ENCODE assay signal across 31 cellular contexts in the genomic region with DNA sequence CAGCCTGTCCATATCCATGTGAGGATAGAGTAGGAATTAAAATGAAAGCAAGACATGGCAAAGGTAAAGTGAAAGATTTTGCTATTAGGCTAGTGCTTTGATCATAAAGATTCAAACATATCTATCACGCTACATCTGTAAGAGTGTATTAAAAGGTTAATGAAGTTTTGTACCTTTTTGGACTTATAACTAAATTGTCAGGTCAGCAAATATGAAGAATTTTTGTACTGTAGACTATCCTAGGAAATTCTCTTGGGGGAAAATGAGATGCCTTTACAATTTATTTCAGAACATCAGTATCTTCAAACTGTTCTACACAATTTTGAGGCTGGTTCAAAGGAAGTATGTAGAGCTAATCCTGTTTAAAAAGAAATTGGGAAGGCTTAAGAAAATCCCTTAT.
"Had no signal": no experiment of that assay in that cellular context is flagged by ENCODE, and none has a peak within 500 bp of the region (broad histone marks: within the 10 kb centered on the region; RNA-seq: fewer than 3 reads in every experiment).

No MANE protein-coding gene starts in this region.

- H3K9ac ChIP-seq: neural progenitor cell, parathyroid adenoma had no signal

- H3K4me3 ChIP-seq: neural progenitor cell, ovary, psoas muscle, skin epidermis, smooth muscle cell, spleen, stomach, suprapubic skin, testis, tibial artery, transverse colon, upper lobe of left lung, vagina had no signal

- H3K27me3 Mint-ChIP-seq: naive thymus-derived CD4-positive, alpha-beta T cell; progenitor cell of endocrine pancreas; stimulated activated memory B cell treated with anti-CD40 and anti-IgM and Interleukin-4, amounts not matched to agents 10 μg/mL and 1 μg/mL and 100 μg/mL, for 72 hours had no signal

- H3K27ac Mint-ChIP-seq: naive thymus-derived CD4-positive, alpha-beta T cell; natural killer cell; nephron; neural progenitor cell; progenitor cell of endocrine pancreas; stimulated activated memory B cell treated with anti-CD40 and anti-IgM and Interleukin-4, amounts not matched to agents 10 μg/mL and 1 μg/mL and 100 μg/mL, for 72 hours had no signal

- ATAC-seq: naive thymus-derived CD4-positive, alpha-beta T cell; natural killer cell; psoas muscle; right cardiac atrium; sciatic nerve; stimulated activated memory B cell treated with anti-CD40 and anti-IgM and Interleukin-4, amounts not matched to agents 10 μg/mL and 1 μg/mL and 100 μg/mL, for 72 hours; stimulated activated naive CD8-positive, alpha-beta T cell treated with anti-CD3 and anti-CD28 coated beads, Interleukin-15, Interleukin-2, amounts not matched to agents 100 U/mL and 50 U/mL, for 24 hours had no signal

- H3K4me3 Mint-ChIP-seq: naive thymus-derived CD4-positive, alpha-beta T cell; natural killer cell; nephron; neural progenitor cell; stimulated activated memory B cell treated with anti-CD40 and anti-IgM and Interleukin-4, amounts not matched to agents 10 μg/mL and 1 μg/mL and 100 μg/mL, for 72 hours had no signal

- FAIRE-seq: urothelium cell line had no signal

- H3K79me2 ChIP-seq: parathyroid adenoma had no signal

- H3K4me2 ChIP-seq: neural progenitor cell, smooth muscle cell had no signal

- H3K27me3 ChIP-seq: neural progenitor cell, ovary, spleen, stomach, suprapubic skin, testis, tibial artery, transverse colon, upper lobe of left lung, vagina had no signal

- H3K4me1 Mint-ChIP-seq: naive thymus-derived CD4-positive, alpha-beta T cell; natural killer cell; nephron; neural progenitor cell; stimulated activated memory B cell treated with anti-CD40 and anti-IgM and Interleukin-4, amounts not matched to agents 10 μg/mL and 1 μg/mL and 100 μg/mL, for 72 hours had no signal

- H3K36me3 ChIP-seq: neural progenitor cell, ovary, spleen, stomach, suprapubic skin, tibial artery, transverse colon, upper lobe of left lung, vagina had no signal

- H2AFZ ChIP-seq: neural progenitor cell, parathyroid adenoma had no signal

- H3K36me3 Mint-ChIP-seq: naive thymus-derived CD4-positive, alpha-beta T cell; natural killer cell; neural progenitor cell; stimulated activated memory B cell treated with anti-CD40 and anti-IgM and Interleukin-4, amounts not matched to agents 10 μg/mL and 1 μg/mL and 100 μg/mL, for 72 hours had no signal

- H3K27ac ChIP-seq: neural progenitor cell, ovary, parathyroid adenoma, psoas muscle, skin epidermis, spleen, stomach, suprapubic skin, testis, tibial artery, transverse colon, upper lobe of left lung, vagina had no signal

- H3K9me3 Mint-ChIP-seq: nephron; neural progenitor cell; stimulated activated memory B cell treated with anti-CD40 and anti-IgM and Interleukin-4, amounts not matched to agents 10 μg/mL and 1 μg/mL and 100 μg/mL, for 72 hours had no signal

- H3K9me3 ChIP-seq: ovary, psoas muscle, spleen, stomach, suprapubic skin, testis, tibial artery, transverse colon, upper lobe of left lung, vagina had no signal

- H3K4me1 ChIP-seq: parathyroid adenoma, psoas muscle, spleen, stomach, suprapubic skin, testis, tibial artery, transverse colon, upper lobe of left lung, vagina had no signal

- DNase-seq: naive thymus-derived CD4-positive, alpha-beta T cell; natural killer cell; occipital lobe; ovary; posterior cingulate gyrus; psoas muscle; right cardiac atrium; spleen; stimulated activated CD4-positive, alpha-beta T cell treated with anti-CD3 and anti-CD28 coated beads, Interleukin-12 subunit alpha, Interleukin-12 subunit beta, amount 100 ng/mL, for 4 hours; stimulated activated CD4-positive, alpha-beta T cell treated with anti-CD3 and anti-CD28 coated beads, Interleukin-1b, Interleukin-23, amount 100 ng/mL, for 48 hours; stimulated activated CD4-positive, alpha-beta T cell treated with anti-CD3 and anti-CD28 coated beads, Interleukin-4, amount 100 ng/mL, for 1 hour; stimulated activated CD4-positive, alpha-beta T cell treated with anti-CD3 and anti-CD28 coated beads, Interleukin-4, amount 100 ng/mL, for 4 hours; stimulated activated CD8-positive, alpha-beta memory T cell treated with anti-CD3 and anti-CD28 coated beads, Interleukin-4, amount 100 ng/mL, for 48 hours; stimulated activated naive CD4-positive, alpha-beta T cell; stimulated activated naive CD8-positive, alpha-beta T cell treated with anti-CD3 and anti-CD28 coated beads, Interleukin-15, Interleukin-2, amounts not matched to agents 100 U/mL and 50 U/mL, for 24 hours; stomach; testis; tibial artery; transverse colon; upper lobe of left lung had no signal
